In genomic region chr16:78560997-78561396, GRCh38 we compare ENCODE assay signal across 7 cellular contexts.
"Had no signal": no experiment of that assay in that cellular context is flagged by ENCODE, and none has a peak within 500 bp of the region (broad histone marks: within the 10 kb centered on the region; RNA-seq: fewer than 3 reads in every experiment).

No MANE protein-coding gene starts in this region.

- FAIRE-seq: HTR-8/SVneo, K562 had no signal

- H3K27me3 Mint-ChIP-seq: IgD-negative memory B cell had no signal

- H3K4me3 ChIP-seq: K562 had no signal

- H3K4me3 Mint-ChIP-seq: IgD-negative memory B cell had no signal

- H3K27ac ChIP-seq: HL-60 had no signal

- DNase-seq: IMR-90, KBM-7, KG1 had no signal

- ATAC-seq: K562 had no signal
